ENCODE assay signal across 12 cellular contexts in genomic region chr9:84597131-84597530, GRCh38.
DNase-seq lines count a peak whose midpoint lies in the region; ATAC-seq and TF ChIP-seq lines count a peak whose summit lies in the region.
"Had no signal": no experiment of that assay in that cellular context is flagged by ENCODE, and none has a peak within 500 bp of the region (broad histone marks: within the 10 kb centered on the region; RNA-seq: fewer than 3 reads in every experiment).

No MANE protein-coding gene starts in this region.

- no peak overlapping the region for H3K27ac Mint-ChIP-seq in CD4-positive, alpha-beta T cell
- H3K27ac Mint-ChIP-seq in type B pancreatic cell = no peak overlapping the region

- no peak overlapping the region for H3K4me3 ChIP-seq in GM06990 (replicated peaks; ENCODE audit: low read depth, low read length)

- ATAC-seq in GM19372 (IDR thresholded peaks at IDR 0.05; ENCODE audit: low read depth, unreplicated experiment) (peak; percentile 81), HG03025 (IDR thresholded peaks at IDR 0.05; ENCODE audit: low FRiP score, unreplicated experiment) (peak; percentile 93)
- no peak for ATAC-seq in CD4-positive, alpha-beta T cell (ENCODE audit: poor library complexity)
- ATAC-seq: stimulated activated naive CD8-positive, alpha-beta T cell treated with anti-CD3 and anti-CD28 coated beads, Interleukin-15, Interleukin-2, amounts not matched to agents 100 U/mL and 50 U/mL, for 24 hours had no signal

- POLR2A ChIA-PET in CD4-positive, alpha-beta T cell (lab: Charles Lee) = no interaction called here

- no peaks in the 10 kb centered on the region for H3K9me3 Mint-ChIP-seq in CD4-positive, alpha-beta T cell
- H3K9me3 Mint-ChIP-seq in type B pancreatic cell = peaks cover 7% of the 10 kb centered on the region

- DNase-seq in GM06990 (ENCODE audit: extremely low read depth, insufficient read length) (peak; percentile 2), NOMO-1 treated with DMSO at 0.1 percent for 48 hours (lab: John Stamatoyannopoulos, UW; ENCODE audit: unreplicated experiment) (peak; percentile 87), hypothalamus (lab: John Stamatoyannopoulos, UW) (no peak), type B pancreatic cell (ENCODE audit: extremely low spot score, unreplicated experiment) (no peak)
- DNase-seq in NK-92 treated with Interleukin-12 subunit alpha and Interleukin-12 subunit beta, amount 100 ng/mL, for 24 hours (lab: John Stamatoyannopoulos, UW) = no peak
- DNase-seq in CD4-positive, alpha-beta T cell = no peak
- DNase-seq: activated T-cell treated with anti-CD3 and anti-CD28 coated beads for 4 hours; islet precursor cell; stimulated activated naive CD8-positive, alpha-beta T cell treated with anti-CD3 and anti-CD28 coated beads, Interleukin-15, Interleukin-2, amounts not matched to agents 100 U/mL and 50 U/mL, for 24 hours had no signal

- H3K4me3 Mint-ChIP-seq in CD4-positive, alpha-beta T cell = no peak overlapping the region
- H3K4me3 Mint-ChIP-seq in type B pancreatic cell = no peak overlapping the region
- H3K4me3 Mint-ChIP-seq: CD4-positive, CD25-positive, alpha-beta regulatory T cell had no signal

- intact Hi-C loops in CD4-positive, alpha-beta T cell (cut with DNase I, micrococcal nuclease) = no loop called here

- H3K9me3 ChIP-seq in CD4-positive, alpha-beta T cell (ENCODE audit: control insufficient read depth, low read length) = no peaks in the 10 kb centered on the region

- TF ChIP-seq CTCF in GM06990 (IDR thresholded peaks at IDR 0.05; ENCODE audit: insufficient read depth, low read length, poor library complexity, severe bottlenecking) = no peak
- no peak for TF ChIP-seq CTCF in CD4-positive, alpha-beta T cell (IDR thresholded peaks at IDR 0.05)
- TF ChIP-seq CTCF in type B pancreatic cell (conservative IDR thresholded peaks at IDR 0.05) = no peak

- H3K36me3 ChIP-seq in GM06990 (ENCODE audit: control insufficient read depth, insufficient read depth, low read length) = no peaks in the 10 kb centered on the region

- no peaks in the 10 kb centered on the region for H3K36me3 Mint-ChIP-seq in CD4-positive, alpha-beta T cell (ENCODE audit: low read depth)
- no peaks in the 10 kb centered on the region for H3K36me3 Mint-ChIP-seq in type B pancreatic cell
- H3K36me3 Mint-ChIP-seq: CD4-positive, CD25-positive, alpha-beta regulatory T cell had no signal

- peaks cover 5% of the 10 kb centered on the region for H3K4me1 Mint-ChIP-seq in CD4-positive, alpha-beta T cell (ENCODE audit: low read depth)
- no peaks in the 10 kb centered on the region for H3K4me1 Mint-ChIP-seq in type B pancreatic cell (ENCODE audit: unreplicated experiment)

- no peaks in the 10 kb centered on the region for H3K27me3 Mint-ChIP-seq in CD4-positive, alpha-beta T cell
- peaks cover 16% of the 10 kb centered on the region for H3K27me3 Mint-ChIP-seq in type B pancreatic cell

- H3K27ac ChIP-seq in CD4-positive, alpha-beta T cell (ENCODE audit: low read depth, low read length) = no peak overlapping the region

- CTCF ChIA-PET in CD4-positive, alpha-beta T cell (lab: Charles Lee) = no interaction called here

- no peaks in the 10 kb centered on the region for H3K27me3 ChIP-seq in GM06990 (replicated peaks; ENCODE audit: control insufficient read depth, insufficient read depth, low read length)
- H3K27me3 ChIP-seq in CD4-positive, alpha-beta T cell (ENCODE audit: control insufficient read depth, insufficient read depth, low read length) = no peaks in the 10 kb centered on the region

Comparison
In these comparisons a context has a peak if more than half of its experiments do, and no peak if none do; other contexts are left out.
1. DNase-seq: peak in GM06990 (single experiment) and NOMO-1 treated with DMSO at 0.1 percent for 48 hours (single experiment); none in NK-92 treated with Interleukin-12 subunit alpha and Interleukin-12 subunit beta, amount 100 ng/mL, for 24 hours (single experiment), CD4-positive, alpha-beta T cell (0 of 10), hypothalamus (0 of 51) and type B pancreatic cell (single experiment).